In genomic region chr15:62068071-62068786, GRCh38 we compare ENCODE assay signal across 1 cellular context.
A peak's percentile ranks its signal among the peaks of the same experiment; 100 is the strongest.
TF ChIP-seq lines count a peak whose summit lies in the region.

No MANE protein-coding gene starts in this region.

TF ChIP-seq in K562, 482 proteins besides CTCF, POLR2A, EP300 and RAD21 (continued from another document):
- TF ChIP-seq ZNF609 (CRISPR knock-in tag; IDR thresholded peaks at IDR 0.05; ENCODE audit: borderline replicate concordance): no peak
- TF ChIP-seq ZKSCAN8 (CRISPR knock-in tag; IDR thresholded peaks at IDR 0.05): no peak
- peak; percentile 74 for TF ChIP-seq TFAP4 (CRISPR knock-in tag; IDR thresholded peaks at IDR 0.05; ENCODE audit: borderline replicate concordance)
- TF ChIP-seq NFIC (IDR thresholded peaks at IDR 0.05): peak; percentile 42
- 0 out of 2 replicates have a peak, but pooled peaks have one; percentile 27 for TF ChIP-seq SMAD4 (CRISPR knock-in tag; conservative IDR thresholded peaks at IDR 0.05)
- TF ChIP-seq L3MBTL2 (IDR thresholded peaks at IDR 0.05): peak; percentile 91
- peak; percentile 90 for TF ChIP-seq ZFX (CRISPR knock-in tag; IDR thresholded peaks at IDR 0.05)
- TF ChIP-seq UBTF (IDR thresholded peaks at IDR 0.05; ENCODE audit: borderline replicate concordance in 1 of 2, low read depth in 2 of 2, low read length in 2 of 2): peak; percentile 67 to 70; a peak in 3 of 4 replicates
- peak; percentile 78 for TF ChIP-seq MGA (IDR thresholded peaks at IDR 0.05)
- TF ChIP-seq NCOA6 (IDR thresholded peaks at IDR 0.05): peak; percentile 73; the same call in 1 of the 2 replicates
- TF ChIP-seq POLR2G (IDR thresholded peaks at IDR 0.05; ENCODE audit: low read depth, low read length): peak; percentile 52
- no peak for TF ChIP-seq POU5F1 (IDR thresholded peaks at IDR 0.05; ENCODE audit: borderline replicate concordance, low read depth, low read length, partially characterized antibody)
- TF ChIP-seq GABPB1 (CRISPR knock-in tag; IDR thresholded peaks at IDR 0.05): peak; percentile 28; the same call in 1 of the 2 replicates
- 0 out of 2 replicates have a peak, but pooled peaks have one; percentile 27 for TF ChIP-seq HNRNPL (IDR thresholded peaks at IDR 0.05; ENCODE audit: low read depth, low read length)
- TF ChIP-seq E2F6 (IDR thresholded peaks at IDR 0.05; ENCODE audit: borderline replicate concordance in 1 of 2, extremely low read depth in 1 of 2, insufficient read depth in 1 of 2, insufficient read length in 1 of 2, low read depth in 1 of 2, low read length in 1 of 2, poor library complexity in 1 of 2, severe bottlenecking in 1 of 2): peak in 1 of 2 experiments; percentile 64
- TF ChIP-seq RBFOX2 (IDR thresholded peaks at IDR 0.05; ENCODE audit: low read depth, low read length): peak; percentile 46
- TF ChIP-seq FOXK2 (conservative IDR thresholded peaks at IDR 0.05 in 1 of 2, IDR thresholded peaks at IDR 0.05 in 1 of 2; ENCODE audit: low read depth in 2 of 2): no peak
- TF ChIP-seq FOSL1 (tag; conservative IDR thresholded peaks at IDR 0.05): peak; percentile 25; the same call in 1 of the 2 replicates
- peak; percentile 58; the same call in 1 of the 2 replicates for TF ChIP-seq ZBTB33 (CRISPR knock-in tag; IDR thresholded peaks at IDR 0.05)
- peak; percentile 54 for TF ChIP-seq MAX (CRISPR knock-in tag; IDR thresholded peaks at IDR 0.05)
- TF ChIP-seq RNF2 (IDR thresholded peaks at IDR 0.05): no peak
- peak in 1 of 2 experiments; percentile 37; a peak in 1 of 4 replicates for TF ChIP-seq MNT (conservative IDR thresholded peaks at IDR 0.05)
